In genomic region chr10:79126351-79126750, GRCh38 we compare ENCODE assay signal across 2 cellular contexts.
TF ChIP-seq lines count a peak whose summit lies in the region.

No MANE protein-coding gene starts in this region.

TF ChIP-seq in IMR-90, 13 proteins besides CTCF, POLR2A, EP300 and RAD21:
- TF ChIP-seq MAFK (IDR thresholded peaks at IDR 0.05; ENCODE audit: low read depth, low read length): no peak
- no peak for TF ChIP-seq MXI1 (IDR thresholded peaks at IDR 0.05; ENCODE audit: borderline replicate concordance, low read depth, low read length)
- no peak for TF ChIP-seq RCOR1 (IDR thresholded peaks at IDR 0.05; ENCODE audit: insufficient replicate concordance, low read length)
- TF ChIP-seq CEBPB (IDR thresholded peaks at IDR 0.05; ENCODE audit: low read depth, low read length): no peak
- no peak for TF ChIP-seq SMC3 (IDR thresholded peaks at IDR 0.05; ENCODE audit: low read depth, low read length)
- TF ChIP-seq CHD1 (IDR thresholded peaks at IDR 0.05; ENCODE audit: low read depth, low read length): no peak
- TF ChIP-seq NFE2L2 (IDR thresholded peaks at IDR 0.05; ENCODE audit: low read depth, low read length): no peak
- TF ChIP-seq FOS (IDR thresholded peaks at IDR 0.05; ENCODE audit: low read depth, low read length): no peak
- no peak for TF ChIP-seq ELK1 (IDR thresholded peaks at IDR 0.05; ENCODE audit: borderline replicate concordance, low read depth, low read length)
- no peak for TF ChIP-seq USF2 (IDR thresholded peaks at IDR 0.05; ENCODE audit: low read depth, low read length)
- no peak for TF ChIP-seq RFX5 (IDR thresholded peaks at IDR 0.05; ENCODE audit: low read depth, low read length)
- no peak for TF ChIP-seq MAZ (IDR thresholded peaks at IDR 0.05; ENCODE audit: borderline replicate concordance, low read depth, low read length)
- TF ChIP-seq BHLHE40 (IDR thresholded peaks at IDR 0.05; ENCODE audit: low read depth, low read length): no peak

TF ChIP-seq in H1, 55 proteins besides CTCF, POLR2A, EP300 and RAD21:
- no peak for TF ChIP-seq E2F6 (IDR thresholded peaks at IDR 0.05)
- no peak for TF ChIP-seq CHD7 (IDR thresholded peaks at IDR 0.05; ENCODE audit: insufficient replicate concordance, low read length)
- TF ChIP-seq TCF12 (IDR thresholded peaks at IDR 0.05; ENCODE audit: low read depth, low read length): no peak
- no peak for TF ChIP-seq RNF2 (IDR thresholded peaks at IDR 0.05; ENCODE audit: borderline replicate concordance, low read depth, low read length, missing control alignments, poor library complexity, severe bottlenecking)
- TF ChIP-seq NANOG (IDR thresholded peaks at IDR 0.05; ENCODE audit: insufficient read depth, low read depth, low read length, poor library complexity, severe bottlenecking): no peak
- TF ChIP-seq USF2 (IDR thresholded peaks at IDR 0.05; ENCODE audit: low read length): no peak
- TF ChIP-seq ATF3 (IDR thresholded peaks at IDR 0.05; ENCODE audit: insufficient read depth, low read depth, low read length): no peak
- TF ChIP-seq ZNF274 (IDR thresholded peaks at IDR 0.05; ENCODE audit: borderline replicate concordance, extremely low read depth, low read length): no peak
- no peak for TF ChIP-seq SIRT6 (IDR thresholded peaks at IDR 0.05; ENCODE audit: low read length)
- no peak for TF ChIP-seq CTBP2 (IDR thresholded peaks at IDR 0.05; ENCODE audit: borderline replicate concordance, insufficient read depth, insufficient read length, low read length)
- no peak for TF ChIP-seq MAX (IDR thresholded peaks at IDR 0.05)
- TF ChIP-seq SAP30 (IDR thresholded peaks at IDR 0.05; ENCODE audit: insufficient read depth, insufficient replicate concordance, low read length): no peak
- TF ChIP-seq SP1 (IDR thresholded peaks at IDR 0.05; ENCODE audit: low read depth, low read length): no peak
- TF ChIP-seq GTF2F1 (IDR thresholded peaks at IDR 0.05; ENCODE audit: borderline replicate concordance, low read depth, low read length): no peak
- no peak for TF ChIP-seq CHD2 (IDR thresholded peaks at IDR 0.05; ENCODE audit: low read length)
- TF ChIP-seq EZH2 (IDR thresholded peaks at IDR 0.05; ENCODE audit: low read depth, low read length, severe bottlenecking): no peak
- TF ChIP-seq TBP (IDR thresholded peaks at IDR 0.05; ENCODE audit: low read depth, low read length): no peak
- TF ChIP-seq TAF1 (IDR thresholded peaks at IDR 0.05; ENCODE audit: low read depth, low read length): no peak
- TF ChIP-seq JUND (IDR thresholded peaks at IDR 0.05; ENCODE audit: low read length): no peak
- TF ChIP-seq TAF7 (optimal IDR thresholded peaks at IDR 0.05; ENCODE audit: borderline replicate concordance, low read depth, low read length): no peak
